In genomic region chr11:76208438-76208828, GRCh38 we compare ENCODE assay signal across 9 cellular contexts. TPM values are rescaled to one million over a fixed set of nuclear protein-coding genes. Genes with fewer than 3 reads are reported as not detected.
A peak's percentile ranks its signal among the peaks of the same experiment; 100 is the strongest.
DNase-seq lines count a peak whose midpoint lies in the region; ATAC-seq, FAIRE-seq and TF ChIP-seq lines count a peak whose summit lies in the region.
"Had no signal": no experiment of that assay in that cellular context is flagged by ENCODE, and none has a peak within 500 bp of the region (broad histone marks: within the 10 kb centered on the region; RNA-seq: fewer than 3 reads in every experiment).

No MANE protein-coding gene starts in this region.

- DNase-seq in left ventricle myocardium inferior (no peak), cardiac septum (ENCODE audit: low spot score) (no peak), GM12878 (ENCODE audit: low read depth, low spot score) (no peak), Kasumi-1 (lab: John Stamatoyannopoulos, UW) (no peak), GM12891 (ENCODE audit: insufficient read length, low spot score) (no peak)

- SMC1A ChIA-PET in GM12878 (lab: Charles Lee; ENCODE audit: uncharacterized antibody, unreplicated experiment): interaction anchor here (0.8 to 4.8 kb wide), 16 partner anchors 10 to 390 kb away, joined by 3 to 61 read pairs (median 6); no protein-coding TSS in a partner anchor

- H2AFZ ChIP-seq in GM12878 (ENCODE audit: control insufficient read depth, low read depth, low read length): peak overlapping the region; percentile 58

- ATAC-seq in GM12878: no peak
- no peak for ATAC-seq in GM18858 (IDR thresholded peaks at IDR 0.05; ENCODE audit: unreplicated experiment)
- ATAC-seq in GM18909 (IDR thresholded peaks at IDR 0.05; ENCODE audit: poor library complexity, unreplicated experiment): no peak

- in situ Hi-C loops in GM12878 (cut with MboI): no loop called here

- H3K9me3 ChIP-seq in left ventricle myocardium inferior (replicated peaks): no peaks in the 10 kb centered on the region
- no peaks in the 10 kb centered on the region for H3K9me3 ChIP-seq in GM12878 (replicated peaks; ENCODE audit: control insufficient read depth, insufficient read depth, low read length)
- no peaks in the 10 kb centered on the region for H3K9me3 ChIP-seq in mononuclear cell (ENCODE audit: low read depth, low read length)

- H3K4me3 ChIP-seq in left ventricle myocardium inferior: peak overlapping the region; percentile 70
- peak overlapping the region; percentile 56 for H3K4me3 ChIP-seq in GM12878
- H3K4me3 ChIP-seq in mononuclear cell (ENCODE audit: low read length): peak overlapping the region; percentile 43

- WGBS in GM12878 (ENCODE audit: insufficient coverage, insufficient replicate concordance, low lambda C conversion rate, missing lambda C conversion rate): under 1% methylated on average over 23 of the region's 27 CpGs

- RAD21 ChIA-PET in GM12878 (lab: Charles Lee; ENCODE audit: unreplicated experiment): interaction anchor here (0.8 to 6.6 kb wide), 19 partner anchors 9 to 611 kb away, joined by 3 to 147 read pairs (median 5); no protein-coding TSS in a partner anchor

- H3K4me1 ChIP-seq in left ventricle myocardium inferior (peaks cover 60% of the 10 kb centered on the region), GM12878 (ENCODE audit: control insufficient read depth, insufficient read depth, low read length) (peaks cover 17% of the 10 kb centered on the region), mononuclear cell (ENCODE audit: insufficient read depth, low read length) (peaks cover 50% of the 10 kb centered on the region)

- CTCF ChIA-PET in GM12878 (lab: Yijun Ruan, JAX): interaction anchor here (0.7 to 6.5 kb wide), 31 partner anchors 10 to 315 kb away, joined by 3 to 131 read pairs (median 6); no protein-coding TSS in a partner anchor

- H3K4me2 ChIP-seq in GM12878 (ENCODE audit: control insufficient read depth, insufficient read depth): peak overlapping the region; percentile 86

- TF ChIP-seq POLR2A in GM12878 (IDR thresholded peaks at IDR 0.05; ENCODE audit: low read depth, low read length) (no peak), GM12891 (IDR thresholded peaks at IDR 0.05; ENCODE audit: low read depth, low read length) (no peak)

- no peaks in the 10 kb centered on the region for H3K79me2 ChIP-seq in GM12878 (ENCODE audit: control insufficient read depth, insufficient read depth, low read length)

- H4K20me1 ChIP-seq in GM12878 (ENCODE audit: control insufficient read depth, insufficient read depth): peaks cover 5% of the 10 kb centered on the region; the same call in 1 of the 2 replicates

- peaks cover 8% of the 10 kb centered on the region for H3K27me3 ChIP-seq in left ventricle myocardium inferior (ENCODE audit: low read depth)
- peaks cover 33 to 49% of the 10 kb centered on the region in 2 experiments for H3K27me3 ChIP-seq in GM12878 (replicated peaks in 1 of 2; ENCODE audit: control insufficient read depth in 2 of 2, insufficient read depth in 2 of 2, low read length in 1 of 2)
- H3K27me3 ChIP-seq in mononuclear cell (ENCODE audit: insufficient read depth, low read length): peaks cover 71% of the 10 kb centered on the region

- no peak for TF ChIP-seq CTCF in left ventricle myocardium inferior (IDR thresholded peaks at IDR 0.05; ENCODE audit: borderline replicate concordance)
- TF ChIP-seq CTCF in GM12878 (IDR thresholded peaks at IDR 0.05 in 2 of 3, conservative IDR thresholded peaks at IDR 0.05 in 1 of 3; ENCODE audit: control insufficient read depth in 2 of 3, extremely low read depth in 1 of 3, insufficient read depth in 1 of 3, low read depth in 3 of 3, low read length in 3 of 3): no peak

- no peak for TF ChIP-seq RAD21 in GM12878 (IDR thresholded peaks at IDR 0.05; ENCODE audit: insufficient read depth, low read depth, low read length)

- intact Hi-C loops in left ventricle myocardium inferior (cut with micrococcal nuclease): loop anchor here (2.0 kb wide), 1 partner anchor 110 kb away; no protein-coding TSS in a partner anchor
- intact Hi-C loops in cardiac septum (cut with DNase I): loop anchor here (1.0 to 5.0 kb wide), 3 partner anchors 112 to 304 kb away; no protein-coding TSS in a partner anchor
- intact Hi-C loops in GM12878 (cut with micrococcal nuclease; ENCODE audit: unreplicated experiment): loop anchor here (2.0 to 10.0 kb wide), 5 partner anchors 26 to 474 kb away; no protein-coding TSS in a partner anchor

- BruUV-seq in GM12878 (replicated peaks; lab: Mats Ljungman, UMichigan): no TSS peak

- no peak overlapping the region for H3K9ac ChIP-seq in GM12878 (ENCODE audit: control insufficient read depth, insufficient read depth, low read length)

- FAIRE-seq in GM12878 (lab: Jason Lieb, UNC) (no peak), GM12891 (lab: Jason Lieb, UNC) (no peak)
- FAIRE-seq: endometrium had no signal

- no peak for TF ChIP-seq EP300 in GM12878 (IDR thresholded peaks at IDR 0.05; ENCODE audit: borderline replicate concordance in 1 of 2, control insufficient read depth in 1 of 2, low read depth in 2 of 2, low read length in 2 of 2)

- H3K27ac ChIP-seq in left ventricle myocardium inferior (replicated peaks) (peak overlapping the region; percentile 75), GM12878 (ENCODE audit: control insufficient read depth, insufficient read depth) (no peak overlapping the region)

- POLR2A ChIA-PET in GM12878 (lab: Charles Lee): interaction anchor here (0.5 kb wide), 1 partner anchor 315 kb away, joined by 5 read pairs; no protein-coding TSS in a partner anchor

- no peaks in the 10 kb centered on the region for H3K36me3 ChIP-seq in left ventricle myocardium inferior
- no peaks in the 10 kb centered on the region for H3K36me3 ChIP-seq in GM12878 (ENCODE audit: control insufficient read depth in 2 of 2, insufficient read depth in 2 of 2, low read length in 1 of 2)

TF ChIP-seq in GM12878, 131 proteins besides CTCF, POLR2A, EP300 and RAD21:
- no peak for TF ChIP-seq KDM1A (IDR thresholded peaks at IDR 0.05; ENCODE audit: borderline replicate concordance)
- TF ChIP-seq ELK1 (IDR thresholded peaks at IDR 0.05; ENCODE audit: low read depth, low read length): 0 out of 2 replicates have a peak, but pooled peaks have one; percentile 3
- no peak for TF ChIP-seq MTA3 (IDR thresholded peaks at IDR 0.05; ENCODE audit: borderline replicate concordance, low read length)
- no peak for TF ChIP-seq CREB1 (IDR thresholded peaks at IDR 0.05; ENCODE audit: low read depth)

TF ChIP-seq in GM12891, 5 proteins besides CTCF, POLR2A, EP300 and RAD21:
- no peak for TF ChIP-seq PAX5 (IDR thresholded peaks at IDR 0.05; ENCODE audit: insufficient read depth, low read length, severe bottlenecking)
- no peak for TF ChIP-seq POU2F2 (IDR thresholded peaks at IDR 0.05; ENCODE audit: low read depth, low read length)
- TF ChIP-seq TAF1 (IDR thresholded peaks at IDR 0.05; ENCODE audit: low read depth, low read length): no peak
- no peak for TF ChIP-seq POLR2AphosphoS5 (IDR thresholded peaks at IDR 0.05; ENCODE audit: low read depth, low read length)
- TF ChIP-seq SPI1 (IDR thresholded peaks at IDR 0.05; ENCODE audit: low read depth, low read length): no peak
TF ChIP-seq in GM12891: peak in this region for 0.

RNA-seq across cellular contexts. Expression of gene WNT11, which starts 2.1 kb away (rescaled TPM):
- 22.7 TPM for total RNA-seq in left ventricle myocardium inferior
- total RNA-seq in cardiac septum: 9.2 TPM
- total RNA-seq in GM12878 (2013; cell fraction: nucleolus; rRNA removed): not detected in 2 replicates
- not detected in 2 replicates for total RNA-seq in GM12878 (2014; rRNA removed)
- total RNA-seq in GM12878 (2014; rRNA removed; fragmentation: Illumina TruSeq; extraction: Trizol): not detected in 2 replicates
- not detected in 2 replicates for total RNA-seq in GM12878 (2021)
- 0.17 TPM for polyA plus RNA-seq in GM12878 (2011; ENCODE audit: low read depth)
- polyA plus RNA-seq in GM12878 (2011; rRNA removed): 0.05 TPM in 1 of 2 replicates, not detected in the other
- polyA plus RNA-seq in GM12878 (2011; cell fraction: cytosol; rRNA removed): 0.03 TPM in 1 of 2 replicates, not detected in the other
- 0.15 TPM in 1 of 2 replicates, not detected in the other for polyA plus RNA-seq in GM12878 (2011; cell fraction: nucleus; rRNA removed)
- polyA plus RNA-seq in GM12878 (2012): 0.27 TPM in 1 of 2 replicates, not detected in the other
- not detected in 2 replicates for polyA plus RNA-seq in GM12878 (2014; fragmentation: Illumina TruSeq; extraction: Trizol)
- polyA plus RNA-seq in GM12878 (2014; fragmentation: Nextera tagmentation; extraction: Ambion mirVana): not detected
- polyA plus RNA-seq in GM12878 (2014; rRNA removed): 0.53 TPM in 1 of 2 replicates, not detected in the other
- polyA plus RNA-seq in GM12878 (2016; fragmentation: Nextera tagmentation; extraction: Ambion mirVana): under 1 TPM in 1 of 2 experiments, not detected in 1; 0.19 TPM
- not detected in 2 replicates for polyA minus RNA-seq in GM12878 (2011; rRNA and poly(A)+ RNA removed)
- not detected in 2 replicates for polyA minus RNA-seq in GM12878 (2011; cell fraction: cytosol; rRNA and poly(A)+ RNA removed)
- polyA minus RNA-seq in GM12878 (2011; cell fraction: nucleus; rRNA and poly(A)+ RNA removed): not detected in 2 replicates
- total RNA-seq in mononuclear cell: 0.94 TPM
- polyA plus RNA-seq in GM12891 (2012; ENCODE audit: low read depth, missing spikeins): not detected
